34 cellular contexts compared by ENCODE assay signal in genomic region chr4:74218201-74218600, GRCh38.
A peak's percentile ranks its signal among the peaks of the same experiment; 100 is the strongest.
DNase-seq lines count a peak whose midpoint lies in the region; ATAC-seq, FAIRE-seq and TF ChIP-seq lines count a peak whose summit lies in the region.
"Had no signal": no experiment of that assay in that cellular context is flagged by ENCODE, and none has a peak within 500 bp of the region (broad histone marks: within the 10 kb centered on the region; RNA-seq: fewer than 3 reads in every experiment).

No MANE protein-coding gene starts in this region.

- H3K36me3 ChIP-seq in breast epithelium: no peaks in the 10 kb centered on the region
- no peaks in the 10 kb centered on the region for H3K36me3 ChIP-seq in bronchial epithelial cell (ENCODE audit: control insufficient read depth, insufficient read depth, low read length)
- H3K36me3 ChIP-seq in MM.1S (replicated peaks; ENCODE audit: insufficient read depth, low read length): no peaks in the 10 kb centered on the region
- H3K36me3 ChIP-seq in heart right ventricle: no peaks in the 10 kb centered on the region
- H3K36me3 ChIP-seq: ascending aorta, left ventricle myocardium inferior, sigmoid colon, thoracic aorta, vagina had no signal

- H3K4me1 Mint-ChIP-seq in MCF 10A (ENCODE audit: insufficient read depth, unreplicated experiment): peaks cover 33% of the 10 kb centered on the region

- no peaks in the 10 kb centered on the region for H3K27me3 Mint-ChIP-seq in MCF 10A (ENCODE audit: insufficient read depth, unreplicated experiment)
- H3K27me3 Mint-ChIP-seq: activated CD4-positive, alpha-beta memory T cell treated with anti-CD3 and anti-CD28 coated beads, Interleukin-2, amount 10 ng/mL, durations not matched to agents 7 days and 5 days; activated naive CD8-positive, alpha-beta T cell; CD4-positive, alpha-beta memory T cell; progenitor cell of endocrine pancreas had no signal

- no peaks in the 10 kb centered on the region for H3K9me3 ChIP-seq in breast epithelium
- no peaks in the 10 kb centered on the region for H3K9me3 ChIP-seq in MM.1S (replicated peaks; ENCODE audit: insufficient read depth, low read length)
- H3K9me3 ChIP-seq in heart right ventricle: peaks cover 0 to 4% (median 0%) of the 10 kb centered on the region in 11 donors
- H3K9me3 ChIP-seq: ascending aorta, sigmoid colon, thoracic aorta, vagina had no signal

- H3K4me3 ChIP-seq in breast epithelium: no peak overlapping the region
- no peak overlapping the region for H3K4me3 ChIP-seq in bronchial epithelial cell (ENCODE audit: low read depth, low read length)
- no peak overlapping the region for H3K4me3 ChIP-seq in fibroblast of the aortic adventitia (ENCODE audit: low read depth, low read length)
- no peak overlapping the region for H3K4me3 ChIP-seq in MM.1S (ENCODE audit: low read length)
- H3K4me3 ChIP-seq in heart right ventricle: no peak overlapping the region
- H3K4me3 ChIP-seq: ascending aorta, dorsolateral prefrontal cortex, GM23248, hepatocyte, left ventricle myocardium inferior, sigmoid colon, thoracic aorta, vagina had no signal

- BruUV-seq in MCF 10A (replicated peaks; lab: Mats Ljungman, UMichigan): no TSS peak

- FAIRE-seq in bronchial epithelial cell (lab: Jason Lieb, UNC): no peak
- no peak for FAIRE-seq in urothelium cell line (lab: Jason Lieb, UNC)
- FAIRE-seq: TTC549 had no signal

- H2AFZ ChIP-seq in MM.1S (ENCODE audit: low read length): no peak overlapping the region
- H2AFZ ChIP-seq: GM23248, hepatocyte had no signal

- CTCF ChIA-PET in MCF 10A (lab: Yijun Ruan, JAX): interaction anchor here (0.6 to 1.9 kb wide), 7 partner anchors 10 to 628 kb away, joined by 3 to 8 read pairs (median 3); no protein-coding TSS in a partner anchor

- H3K36me3 Mint-ChIP-seq in MCF 10A (ENCODE audit: insufficient read depth, unreplicated experiment): peaks cover 30% of the 10 kb centered on the region

- H3K4me1 ChIP-seq in breast epithelium (no peaks in the 10 kb centered on the region), MM.1S (ENCODE audit: low read length) (peaks cover 15% of the 10 kb centered on the region), heart right ventricle (peaks cover 0 to 9% (median 0%) of the 10 kb centered on the region in 9 donors)
- H3K4me1 ChIP-seq: ascending aorta, sigmoid colon, vagina had no signal

- no peak overlapping the region for H3K4me2 ChIP-seq in MM.1S (ENCODE audit: low read depth, low read length)
- H3K4me2 ChIP-seq: hepatocyte had no signal

- H3K4me3 Mint-ChIP-seq in MCF 10A (ENCODE audit: unreplicated experiment): no peak overlapping the region
- H3K4me3 Mint-ChIP-seq: activated CD4-positive, alpha-beta memory T cell treated with anti-CD3 and anti-CD28 coated beads, Interleukin-2, amount 10 ng/mL, durations not matched to agents 7 days and 5 days; activated naive CD8-positive, alpha-beta T cell; CD4-positive, alpha-beta memory T cell; HFFc6 had no signal

- no peak overlapping the region for H3K9ac ChIP-seq in MM.1S (ENCODE audit: low read length)
- H3K9ac ChIP-seq: GM23248 had no signal

- POLR2A ChIA-PET in MCF 10A (lab: Yijun Ruan, JAX): interaction anchor here (0.7 to 1.6 kb wide), 6 partner anchors 12 to 213 kb away, joined by 3 to 8 read pairs (median 4); partner anchors contain the start of gene EPGN

- 91 to 92% methylated on average over 4 of the region's 4 CpGs for WGBS in heart right ventricle, 2 donors

- H3K79me2 ChIP-seq in MM.1S (ENCODE audit: low read length): no peaks in the 10 kb centered on the region
- H3K79me2 ChIP-seq: hepatocyte had no signal

- DNase-seq in MCF 10A (ENCODE audit: unreplicated experiment): peak; percentile 35
- no peak for DNase-seq in breast epithelium (ENCODE audit: low spot score in 2 of 2)
- DNase-seq in bronchial epithelial cell (ENCODE audit: low read depth): peak; percentile 60
- peak; percentile 12 for DNase-seq in fibroblast of the aortic adventitia (ENCODE audit: low read depth)
- peak; percentile 18 for DNase-seq in urothelium cell line (ENCODE audit: low spot score)
- no peak for DNase-seq in MM.1S
- no peak for DNase-seq in erythroblast (lab: John Stamatoyannopoulos, UW)
- no peak for DNase-seq in heart right ventricle
- DNase-seq: activated CD4-positive, alpha-beta memory T cell treated with anti-CD3 and anti-CD28 coated beads, Interleukin-2, amount 10 ng/mL, durations not matched to agents 7 days and 5 days; activated CD4-positive, CD25-positive, alpha-beta regulatory T cell treated with anti-CD3 and anti-CD28 coated beads, Interleukin-2, amount 50 U/mL, for 72 hours; activated CD8-positive, alpha-beta memory T cell treated with anti-CD3 and anti-CD28 coated beads, Interleukin-2, amount 50 U/mL, for 48 hours; AML-193; CD4-positive, alpha-beta memory T cell; cerebellar nuclear complex; dorsolateral prefrontal cortex; GM23248; HFFc6; left ventricle myocardium inferior; mesendoderm; NCI-H1417; NCI-H2081; NCI-H226; NCI-H774; RPMI8226; sigmoid colon; stimulated activated naive CD4-positive, alpha-beta T cell treated with Interleukin-2 at 50 U/mL for 16 hours had no signal

- no peaks in the 10 kb centered on the region for H4K20me1 ChIP-seq in MM.1S (ENCODE audit: insufficient read depth, low read length)

- peaks cover under 1% of the 10 kb centered on the region for H3K9me3 Mint-ChIP-seq in MCF 10A (ENCODE audit: unreplicated experiment)
- H3K9me3 Mint-ChIP-seq: activated CD4-positive, alpha-beta memory T cell treated with anti-CD3 and anti-CD28 coated beads, Interleukin-2, amount 10 ng/mL, durations not matched to agents 7 days and 5 days; HFFc6 had no signal

- intact Hi-C loops in MCF 10A (cut with micrococcal nuclease) (no loop called here), breast epithelium (cut with DNase I; ENCODE audit: low total_unique reads) (no loop called here), heart right ventricle (cut with DNase I) (no loop called here)

- ATAC-seq in heart right ventricle: no peak

- H3F3A ChIP-seq in MM.1S (ENCODE audit: insufficient read depth, low read length): no peaks in the 10 kb centered on the region

- peak overlapping the region; percentile 3 for H3K27ac Mint-ChIP-seq in MCF 10A (ENCODE audit: low read depth, unreplicated experiment)
- H3K27ac Mint-ChIP-seq: activated CD4-positive, alpha-beta memory T cell treated with anti-CD3 and anti-CD28 coated beads, Interleukin-2, amount 10 ng/mL, durations not matched to agents 7 days and 5 days; activated naive CD8-positive, alpha-beta T cell; CD4-positive, alpha-beta memory T cell; progenitor cell of endocrine pancreas had no signal

- no peaks in the 10 kb centered on the region for H3K27me3 ChIP-seq in breast epithelium
- H3K27me3 ChIP-seq in bronchial epithelial cell (ENCODE audit: control insufficient read depth, insufficient read depth, low read length): no peaks in the 10 kb centered on the region
- H3K27me3 ChIP-seq in MM.1S (replicated peaks; ENCODE audit: insufficient read depth, low read length): no peaks in the 10 kb centered on the region
- H3K27me3 ChIP-seq in heart right ventricle: no peaks in the 10 kb centered on the region
- H3K27me3 ChIP-seq: ascending aorta, dorsolateral prefrontal cortex, hepatocyte, sigmoid colon, vagina had no signal

- no peaks in the 10 kb centered on the region for H3K9me2 ChIP-seq in MM.1S (replicated peaks; ENCODE audit: insufficient read depth, low read length)

- H3K27ac ChIP-seq in breast epithelium (no peak overlapping the region), MM.1S (ENCODE audit: low read length) (no peak overlapping the region), heart right ventricle (no peak overlapping the region)
- H3K27ac ChIP-seq: 22Rv1, ascending aorta, dorsolateral prefrontal cortex, GM23248, hepatocyte, left ventricle myocardium inferior, sigmoid colon, thoracic aorta, vagina had no signal

- TF ChIP-seq CTCF in MCF 10A (IDR thresholded peaks at IDR 0.05; ENCODE audit: unreplicated experiment): no peak
- TF ChIP-seq CTCF in breast epithelium (IDR thresholded peaks at IDR 0.05): no peak
- no peak for TF ChIP-seq CTCF in bronchial epithelial cell (IDR thresholded peaks at IDR 0.05; ENCODE audit: insufficient read depth, low read length, severe bottlenecking)
- no peak for TF ChIP-seq CTCF in fibroblast of the aortic adventitia (IDR thresholded peaks at IDR 0.05; ENCODE audit: insufficient read depth, low read length)
- TF ChIP-seq CTCF in MM.1S (IDR thresholded peaks at IDR 0.05; ENCODE audit: low read length): no peak
- no peak for TF ChIP-seq CTCF in heart right ventricle (IDR thresholded peaks at IDR 0.05)

- no peak for TF ChIP-seq POLR2A in breast epithelium (IDR thresholded peaks at IDR 0.05)
- TF ChIP-seq POLR2A in erythroblast (IDR thresholded peaks at IDR 0.05; ENCODE audit: low read length): no peak

Comparison
In these comparisons a context has a peak if more than half of its experiments do, and no peak if none do; other contexts are left out.
1. DNase-seq: peak in MCF 10A (single experiment), bronchial epithelial cell (single experiment), fibroblast of the aortic adventitia (single experiment) and urothelium cell line (single experiment); none in breast epithelium (0 of 2), MM.1S (single experiment), erythroblast (0 of 2) and heart right ventricle (0 of 2).